Comparison of ENCODE assay signal across 1 cellular context in the genomic region with DNA sequence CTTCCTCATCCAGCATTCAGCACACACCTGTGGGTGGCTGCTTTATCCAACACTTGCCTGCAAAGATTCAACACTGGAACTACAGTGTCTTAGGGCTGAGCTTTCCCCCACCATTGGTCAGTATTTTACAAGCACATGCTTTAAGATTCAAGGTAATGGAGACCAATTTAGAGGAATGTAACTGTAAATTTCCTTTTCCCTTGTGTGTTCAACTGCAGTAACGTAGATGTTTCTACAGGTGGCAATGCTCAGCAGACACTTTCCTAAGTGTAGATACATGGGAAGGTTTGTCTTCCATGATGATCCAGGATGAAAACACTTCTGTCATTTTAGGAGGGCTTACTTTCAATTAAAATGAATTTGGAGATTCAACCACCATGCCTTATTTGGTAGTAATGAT.
TF ChIP-seq lines count a peak whose summit lies in the region.

No MANE protein-coding gene starts in this region.

TF ChIP-seq in HepG2, 621 proteins besides CTCF, POLR2A, EP300 and RAD21 (continued from another document):
- TF ChIP-seq, protein P1, sequence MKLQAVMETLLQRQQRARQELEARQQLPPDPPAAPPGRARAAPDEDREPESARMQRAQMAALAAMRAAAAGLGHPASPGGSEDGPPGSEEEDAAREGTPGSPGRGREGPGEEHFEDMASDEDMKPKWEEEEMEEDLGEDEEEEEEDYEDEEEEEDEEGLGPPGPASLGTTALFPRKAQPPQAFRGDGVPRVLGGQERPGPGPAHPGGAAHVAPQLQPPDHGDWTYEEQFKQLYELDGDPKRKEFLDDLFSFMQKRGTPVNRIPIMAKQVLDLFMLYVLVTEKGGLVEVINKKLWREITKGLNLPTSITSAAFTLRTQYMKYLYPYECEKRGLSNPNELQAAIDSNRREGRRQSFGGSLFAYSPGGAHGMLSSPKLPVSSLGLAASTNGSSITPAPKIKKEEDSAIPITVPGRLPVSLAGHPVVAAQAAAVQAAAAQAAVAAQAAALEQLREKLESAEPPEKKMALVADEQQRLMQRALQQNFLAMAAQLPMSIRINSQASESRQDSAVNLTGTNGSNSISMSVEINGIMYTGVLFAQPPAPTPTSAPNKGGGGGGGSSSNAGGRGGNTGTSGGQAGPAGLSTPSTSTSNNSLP (IDR thresholded peaks at IDR 0.05; ENCODE audit: low read depth, low read length) = no peak
- TF ChIP-seq NCOA1 (CRISPR knock-in tag; IDR thresholded peaks at IDR 0.05) = no peak
- TF ChIP-seq GABPB1 (CRISPR knock-in tag; IDR thresholded peaks at IDR 0.05) = no peak
